Comparison of ENCODE assay signal across 1 cellular context in the genomic region with DNA sequence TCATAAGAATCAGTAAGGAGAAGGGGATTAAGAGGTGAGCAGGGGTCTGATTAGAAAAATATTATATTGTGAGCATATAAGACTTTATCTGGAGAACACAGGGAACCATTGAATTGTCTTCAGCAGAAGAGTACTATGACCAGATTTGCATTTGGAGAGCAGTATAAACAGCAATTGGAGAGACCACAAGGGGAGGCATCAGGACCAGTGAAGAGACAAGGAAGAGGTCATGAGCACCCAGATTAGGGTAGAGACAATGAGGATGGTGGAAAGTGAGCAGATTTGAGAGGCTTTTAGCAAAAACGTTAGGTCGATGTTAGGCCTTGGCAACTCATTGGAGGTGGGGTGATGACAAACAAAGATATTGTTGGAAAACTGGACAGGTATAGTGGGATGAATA.
TF ChIP-seq lines count a peak whose summit lies in the region.

No MANE protein-coding gene starts in this region.

TF ChIP-seq in H1, 55 proteins besides CTCF, POLR2A, EP300 and RAD21:
- TF ChIP-seq SUZ12 (IDR thresholded peaks at IDR 0.05; ENCODE audit: low read length) (no peak), JUND (IDR thresholded peaks at IDR 0.05; ENCODE audit: low read length) (no peak), GABPA (IDR thresholded peaks at IDR 0.05; ENCODE audit: borderline replicate concordance, insufficient read depth, low read length) (no peak), MAX (IDR thresholded peaks at IDR 0.05) (no peak), MAFK (IDR thresholded peaks at IDR 0.05; ENCODE audit: low read depth, low read length) (no peak), USF2 (IDR thresholded peaks at IDR 0.05; ENCODE audit: low read length) (no peak), EGR1 (IDR thresholded peaks at IDR 0.05; ENCODE audit: borderline replicate concordance, low read depth, low read length) (no peak), JUN (IDR thresholded peaks at IDR 0.05; ENCODE audit: low read depth, low read length) (no peak), KDM1A (IDR thresholded peaks at IDR 0.05; ENCODE audit: borderline replicate concordance, low read length) (no peak), CBX8 (IDR thresholded peaks at IDR 0.05; ENCODE audit: borderline replicate concordance, low read depth, low read length) (no peak), TAF1 (IDR thresholded peaks at IDR 0.05; ENCODE audit: low read depth, low read length) (no peak), TAF7 (optimal IDR thresholded peaks at IDR 0.05; ENCODE audit: borderline replicate concordance, low read depth, low read length) (no peak)
